Comparison of ENCODE assay signal across 1 cellular context in genomic region chr17:39161967-39162366, GRCh38.
TF ChIP-seq lines count a peak whose summit lies in the region.

No MANE protein-coding gene starts in this region.

TF ChIP-seq in H1, 55 proteins besides CTCF, POLR2A, EP300 and RAD21:
- TF ChIP-seq POLR2AphosphoS5 (IDR thresholded peaks at IDR 0.05; ENCODE audit: low read depth, low read length) (no peak), JUN (IDR thresholded peaks at IDR 0.05; ENCODE audit: low read depth, low read length) (no peak), CEBPB (IDR thresholded peaks at IDR 0.05; ENCODE audit: low read depth, low read length) (no peak), SP2 (IDR thresholded peaks at IDR 0.05; ENCODE audit: low read length) (no peak), SUZ12 (IDR thresholded peaks at IDR 0.05; ENCODE audit: low read length) (no peak), KDM1A (IDR thresholded peaks at IDR 0.05; ENCODE audit: borderline replicate concordance, low read length) (no peak), FOSL1 (IDR thresholded peaks at IDR 0.05; ENCODE audit: insufficient read depth, low read depth, low read length) (no peak), GTF2F1 (IDR thresholded peaks at IDR 0.05; ENCODE audit: borderline replicate concordance, low read depth, low read length) (no peak)
